ENCODE assay signal across 19 cellular contexts in the genomic region with DNA sequence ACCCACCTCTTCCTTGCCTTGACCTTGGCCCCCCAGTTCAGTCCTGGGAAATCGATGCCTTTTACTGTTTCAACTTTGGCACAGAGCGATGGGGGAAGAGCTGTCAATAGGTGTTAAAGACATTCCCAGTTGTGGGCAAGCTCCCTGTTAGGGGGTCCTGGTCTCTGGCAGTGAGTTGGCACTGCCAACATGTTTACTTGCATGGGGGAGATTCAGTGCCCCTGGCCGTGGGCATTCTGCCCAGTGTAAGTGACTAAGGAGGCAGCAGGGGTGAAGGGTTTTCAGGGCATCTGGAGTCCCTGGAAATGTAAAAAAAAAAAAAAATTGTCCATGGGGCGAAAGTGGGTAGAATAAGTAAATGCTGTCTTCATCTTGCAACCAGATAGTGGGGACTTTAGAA.
"Had no signal": no experiment of that assay in that cellular context is flagged by ENCODE, and none has a peak within 500 bp of the region (broad histone marks: within the 10 kb centered on the region; RNA-seq: fewer than 3 reads in every experiment).

No MANE protein-coding gene starts in this region.

- H3K27ac Mint-ChIP-seq: activated B cell treated with CpG ODN at 0.5 μM for 24 hours; activated CD4-positive, alpha-beta T cell treated with anti-CD3 and anti-CD28 coated beads, Interleukin-2, amount 10 ng/mL, durations not matched to agents 24 days and 14 days; dendritic cell treated with granulocyte-macrophage colony-stimulating factor and Interleukin-4, amounts not matched to agents 40 ng/mL and 50 ng/mL, for 4 days; immature natural killer cell; memory B cell; stimulated activated naive CD8-positive, alpha-beta T cell treated with anti-CD3 and anti-CD28 coated beads, Interleukin-15, amount 100 ng/mL, for 72 hours; T-helper 17 cell had no signal

- H3K36me3 Mint-ChIP-seq: activated naive CD4-positive, alpha-beta T cell treated with anti-CD3 and anti-CD28 coated beads, Interleukin-2, amount 50 U/mL, for 72 hours; brain; immature natural killer cell; memory B cell had no signal

- H3K4me3 Mint-ChIP-seq: activated B cell treated with CpG ODN at 0.5 μM for 24 hours; activated CD4-positive, alpha-beta T cell treated with anti-CD3 and anti-CD28 coated beads, Interleukin-2, amount 10 ng/mL, durations not matched to agents 24 days and 14 days; brain; dendritic cell treated with granulocyte-macrophage colony-stimulating factor and Interleukin-4, amounts not matched to agents 40 ng/mL and 50 ng/mL, for 4 days; immature natural killer cell; memory B cell; stimulated activated naive CD8-positive, alpha-beta T cell treated with anti-CD3 and anti-CD28 coated beads, Interleukin-15, amount 100 ng/mL, for 72 hours; T-helper 17 cell had no signal

- DNase-seq: activated B cell treated with CpG ODN at 0.5 μM for 24 hours; activated CD4-positive, alpha-beta T cell treated with anti-CD3 and anti-CD28 coated beads, Interleukin-2, amount 10 ng/mL, durations not matched to agents 24 days and 14 days; effector CD8-positive, alpha-beta T cell; foreskin melanocyte; immature natural killer cell; kidney glomerular epithelial cell; left ventricle myocardium inferior; occipital lobe; stimulated activated CD4-positive, alpha-beta T cell treated with anti-CD3 and anti-CD28 coated beads, Interleukin-4, amount 100 ng/mL, for 1 hour; stimulated activated naive CD8-positive, alpha-beta T cell treated with anti-CD3 and anti-CD28 coated beads, Interleukin-15, amount 100 ng/mL, for 72 hours; SW 1271; T-helper 17 cell had no signal

- ATAC-seq: activated naive CD4-positive, alpha-beta T cell treated with anti-CD3 and anti-CD28 coated beads, Interleukin-2, amount 50 U/mL, for 72 hours; stimulated activated naive CD8-positive, alpha-beta T cell treated with anti-CD3 and anti-CD28 coated beads, Interleukin-15, amount 100 ng/mL, for 72 hours; T-helper 17 cell had no signal

- H3K36me3 ChIP-seq: left ventricle myocardium inferior, tibial artery had no signal

- H3K4me3 ChIP-seq: hepatocyte, left ventricle myocardium inferior, SK-N-MC, tibial artery had no signal

- H3K9me3 ChIP-seq: left ventricle myocardium inferior, tibial artery had no signal

- H3K9me3 Mint-ChIP-seq: activated CD4-positive, alpha-beta T cell treated with anti-CD3 and anti-CD28 coated beads, Interleukin-2, amount 10 ng/mL, durations not matched to agents 24 days and 14 days; activated naive CD4-positive, alpha-beta T cell treated with anti-CD3 and anti-CD28 coated beads, Interleukin-2, amount 50 U/mL, for 72 hours; dendritic cell treated with granulocyte-macrophage colony-stimulating factor and Interleukin-4, amounts not matched to agents 40 ng/mL and 50 ng/mL, for 4 days; immature natural killer cell; memory B cell; stimulated activated naive CD8-positive, alpha-beta T cell treated with anti-CD3 and anti-CD28 coated beads, Interleukin-15, amount 100 ng/mL, for 72 hours had no signal

- H3K4me1 ChIP-seq: left ventricle myocardium inferior, tibial artery had no signal

- H3K27ac ChIP-seq: hepatocyte, left ventricle myocardium inferior, SK-N-MC, tibial artery had no signal

- H3K4me1 Mint-ChIP-seq: activated B cell treated with CpG ODN at 0.5 μM for 24 hours; activated CD4-positive, alpha-beta T cell treated with anti-CD3 and anti-CD28 coated beads, Interleukin-2, amount 10 ng/mL, durations not matched to agents 24 days and 14 days; brain; immature natural killer cell; memory B cell; stimulated activated naive CD8-positive, alpha-beta T cell treated with anti-CD3 and anti-CD28 coated beads, Interleukin-15, amount 100 ng/mL, for 72 hours; T-helper 17 cell had no signal
